Comparison of ENCODE assay signal across 1 cellular context in genomic region chr16:30085820-30086219, GRCh38.
TF ChIP-seq lines count a peak whose summit lies in the region.

No MANE protein-coding gene starts in this region.

TF ChIP-seq in GM23338, 12 proteins besides CTCF, POLR2A, EP300 and RAD21:
- TF ChIP-seq, protein P1, sequence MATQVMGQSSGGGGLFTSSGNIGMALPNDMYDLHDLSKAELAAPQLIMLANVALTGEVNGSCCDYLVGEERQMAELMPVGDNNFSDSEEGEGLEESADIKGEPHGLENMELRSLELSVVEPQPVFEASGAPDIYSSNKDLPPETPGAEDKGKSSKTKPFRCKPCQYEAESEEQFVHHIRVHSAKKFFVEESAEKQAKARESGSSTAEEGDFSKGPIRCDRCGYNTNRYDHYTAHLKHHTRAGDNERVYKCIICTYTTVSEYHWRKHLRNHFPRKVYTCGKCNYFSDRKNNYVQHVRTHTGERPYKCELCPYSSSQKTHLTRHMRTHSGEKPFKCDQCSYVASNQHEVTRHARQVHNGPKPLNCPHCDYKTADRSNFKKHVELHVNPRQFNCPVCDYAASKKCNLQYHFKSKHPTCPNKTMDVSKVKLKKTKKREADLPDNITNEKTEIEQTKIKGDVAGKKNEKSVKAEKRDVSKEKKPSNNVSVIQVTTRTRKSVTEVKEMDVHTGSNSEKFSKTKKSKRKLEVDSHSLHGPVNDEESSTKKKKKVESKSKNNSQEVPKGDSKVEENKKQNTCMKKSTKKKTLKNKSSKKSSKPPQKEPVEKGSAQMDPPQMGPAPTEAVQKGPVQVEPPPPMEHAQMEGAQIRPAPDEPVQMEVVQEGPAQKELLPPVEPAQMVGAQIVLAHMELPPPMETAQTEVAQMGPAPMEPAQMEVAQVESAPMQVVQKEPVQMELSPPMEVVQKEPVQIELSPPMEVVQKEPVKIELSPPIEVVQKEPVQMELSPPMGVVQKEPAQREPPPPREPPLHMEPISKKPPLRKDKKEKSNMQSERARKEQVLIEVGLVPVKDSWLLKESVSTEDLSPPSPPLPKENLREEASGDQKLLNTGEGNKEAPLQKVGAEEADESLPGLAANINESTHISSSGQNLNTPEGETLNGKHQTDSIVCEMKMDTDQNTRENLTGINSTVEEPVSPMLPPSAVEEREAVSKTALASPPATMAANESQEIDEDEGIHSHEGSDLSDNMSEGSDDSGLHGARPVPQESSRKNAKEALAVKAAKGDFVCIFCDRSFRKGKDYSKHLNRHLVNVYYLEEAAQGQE (IDR thresholded peaks at IDR 0.05; ENCODE audit: unreplicated experiment), result no peak
- TF ChIP-seq, protein P2, sequence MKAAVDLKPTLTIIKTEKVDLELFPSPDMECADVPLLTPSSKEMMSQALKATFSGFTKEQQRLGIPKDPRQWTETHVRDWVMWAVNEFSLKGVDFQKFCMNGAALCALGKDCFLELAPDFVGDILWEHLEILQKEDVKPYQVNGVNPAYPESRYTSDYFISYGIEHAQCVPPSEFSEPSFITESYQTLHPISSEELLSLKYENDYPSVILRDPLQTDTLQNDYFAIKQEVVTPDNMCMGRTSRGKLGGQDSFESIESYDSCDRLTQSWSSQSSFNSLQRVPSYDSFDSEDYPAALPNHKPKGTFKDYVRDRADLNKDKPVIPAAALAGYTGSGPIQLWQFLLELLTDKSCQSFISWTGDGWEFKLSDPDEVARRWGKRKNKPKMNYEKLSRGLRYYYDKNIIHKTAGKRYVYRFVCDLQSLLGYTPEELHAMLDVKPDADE (IDR thresholded peaks at IDR 0.05), result no peak
- TF ChIP-seq CREB1 (CRISPR knock-in tag; IDR thresholded peaks at IDR 0.05; ENCODE audit: low read depth), result no peak
- TF ChIP-seq ZNF331 (CRISPR knock-in tag; IDR thresholded peaks at IDR 0.05; ENCODE audit: low read depth), result no peak
- TF ChIP-seq EZH2phosphoT487 (IDR thresholded peaks at IDR 0.05; ENCODE audit: unreplicated experiment), result no peak
- TF ChIP-seq NANOG (IDR thresholded peaks at IDR 0.05; ENCODE audit: borderline replicate concordance), result no peak
- no peak for TF ChIP-seq POLR2AphosphoS5 (IDR thresholded peaks at IDR 0.05; ENCODE audit: low read depth)
- no peak for TF ChIP-seq ZNF462 (CRISPR knock-in tag; IDR thresholded peaks at IDR 0.05)
- TF ChIP-seq JUNB (IDR thresholded peaks at IDR 0.05; ENCODE audit: unreplicated experiment), result no peak
- TF ChIP-seq STAT1 (IDR thresholded peaks at IDR 0.05; ENCODE audit: unreplicated experiment), result no peak
- TF ChIP-seq EZH2 (IDR thresholded peaks at IDR 0.05; ENCODE audit: low read depth, unreplicated experiment), result no peak
- TF ChIP-seq ZNF114 (CRISPR knock-in tag; IDR thresholded peaks at IDR 0.05), result no peak
